In the genomic region with DNA sequence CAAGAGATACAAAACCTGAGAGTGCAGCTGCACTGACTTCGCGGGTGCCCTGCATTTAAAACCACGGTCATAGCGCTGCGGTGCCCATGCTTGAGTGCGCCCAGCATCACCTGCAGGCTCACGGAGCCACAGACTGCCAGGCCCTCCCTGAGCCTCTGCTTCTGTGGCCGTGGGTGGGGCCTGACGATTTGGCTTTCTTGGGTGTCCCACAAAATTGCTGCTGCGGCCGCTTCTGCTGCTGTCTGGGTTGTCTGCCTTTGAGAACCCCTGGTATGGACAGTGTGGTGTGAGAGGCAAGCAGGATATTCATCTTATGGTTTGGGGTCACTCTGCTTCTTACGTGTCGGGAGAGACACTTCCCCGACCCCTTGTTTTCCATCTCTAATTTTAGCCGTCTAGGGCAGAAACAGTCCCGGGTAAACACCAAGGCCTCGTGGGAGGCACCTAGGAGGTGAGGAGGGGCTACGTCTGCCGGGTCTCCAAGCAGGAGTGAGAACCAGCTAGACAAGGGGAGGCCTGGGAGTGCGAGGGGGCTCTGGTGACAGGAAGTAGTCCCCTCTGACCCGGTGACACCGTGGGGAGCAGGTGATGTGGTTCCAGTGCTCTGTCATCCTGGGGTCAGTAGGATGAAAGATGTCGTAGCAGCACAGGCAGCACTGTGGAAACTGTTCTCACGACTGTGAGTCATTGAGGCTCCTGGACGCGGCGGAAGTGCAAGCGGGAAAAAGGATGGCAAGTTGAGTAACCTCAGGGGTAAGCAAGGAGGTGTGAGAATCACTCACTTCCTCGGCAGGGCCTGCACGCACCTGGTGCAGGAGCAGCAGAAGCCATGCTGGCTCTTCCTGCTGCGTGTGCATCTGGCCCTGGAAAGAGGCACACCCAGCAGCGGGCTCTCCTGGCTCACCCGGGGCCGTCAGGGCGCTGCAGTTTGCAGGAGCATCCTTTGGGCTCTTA, we compare ENCODE assay signal across 8 cellular contexts.
DNase-seq lines count a peak whose midpoint lies in the region; ATAC-seq and TF ChIP-seq lines count a peak whose summit lies in the region.

No MANE protein-coding gene starts in this region.

- no peak for TF ChIP-seq POLR2A in erythroblast (IDR thresholded peaks at IDR 0.05; ENCODE audit: low read length)

- DNase-seq in NCI-H69 (lab: John Stamatoyannopoulos, UW) (peak; percentile 90), activated T-cell treated with anti-CD3 and anti-CD28 coated beads for 1 hour (ENCODE audit: low read depth) (peak; percentile 39), glomerular visceral epithelial cell (ENCODE audit: extremely low spot score) (peak; percentile 88), NCI-H2081 (lab: John Stamatoyannopoulos, UW) (no peak), erythroblast (lab: John Stamatoyannopoulos, UW) (no peak)
- peak; percentile 39 for DNase-seq in stimulated activated CD8-positive, alpha-beta memory T cell treated with anti-CD3 and anti-CD28 coated beads, Interleukin-4, amount 100 ng/mL, for 24 hours (ENCODE audit: low read depth)

- ATAC-seq in HG03039 (IDR thresholded peaks at IDR 0.05; ENCODE audit: unreplicated experiment) (no peak), HG03439 (IDR thresholded peaks at IDR 0.05; ENCODE audit: unreplicated experiment) (no peak)

Comparison
In these comparisons a context has a peak if more than half of its experiments do, and no peak if none do; other contexts are left out.
1. DNase-seq: peak in NCI-H69 (single experiment), activated T-cell treated with anti-CD3 and anti-CD28 coated beads for 1 hour (single experiment), glomerular visceral epithelial cell (single experiment) and stimulated activated CD8-positive, alpha-beta memory T cell treated with anti-CD3 and anti-CD28 coated beads, Interleukin-4, amount 100 ng/mL, for 24 hours (single experiment); none in NCI-H2081 (0 of 2) and erythroblast (0 of 2).